In the genomic region with DNA sequence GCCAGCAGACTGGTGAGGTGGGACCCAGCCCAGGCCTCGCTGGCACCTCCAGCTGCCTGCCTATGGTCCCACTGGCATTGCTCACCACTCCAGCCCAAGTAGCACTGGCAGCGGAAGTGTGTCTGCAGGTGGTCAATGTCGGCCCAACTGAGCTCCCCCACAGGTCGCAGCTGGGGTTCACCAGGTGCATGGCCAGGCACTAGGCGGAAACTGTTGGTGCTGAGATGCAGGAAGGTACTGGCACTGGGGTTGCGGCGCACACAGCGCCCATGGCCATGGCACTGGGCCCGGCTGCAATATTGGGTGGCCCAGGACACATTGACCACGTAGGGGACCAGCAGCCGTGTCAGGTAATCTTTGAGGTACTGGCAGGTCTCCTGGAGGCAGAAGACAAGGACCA, we compare ENCODE assay signal across 1 cellular context.
TF ChIP-seq lines count a peak whose summit lies in the region.

No MANE protein-coding gene starts in this region.

TF ChIP-seq in HEK293, 187 proteins besides CTCF, POLR2A, EP300 and RAD21 (continued from another document):
- TF ChIP-seq, protein P1, sequence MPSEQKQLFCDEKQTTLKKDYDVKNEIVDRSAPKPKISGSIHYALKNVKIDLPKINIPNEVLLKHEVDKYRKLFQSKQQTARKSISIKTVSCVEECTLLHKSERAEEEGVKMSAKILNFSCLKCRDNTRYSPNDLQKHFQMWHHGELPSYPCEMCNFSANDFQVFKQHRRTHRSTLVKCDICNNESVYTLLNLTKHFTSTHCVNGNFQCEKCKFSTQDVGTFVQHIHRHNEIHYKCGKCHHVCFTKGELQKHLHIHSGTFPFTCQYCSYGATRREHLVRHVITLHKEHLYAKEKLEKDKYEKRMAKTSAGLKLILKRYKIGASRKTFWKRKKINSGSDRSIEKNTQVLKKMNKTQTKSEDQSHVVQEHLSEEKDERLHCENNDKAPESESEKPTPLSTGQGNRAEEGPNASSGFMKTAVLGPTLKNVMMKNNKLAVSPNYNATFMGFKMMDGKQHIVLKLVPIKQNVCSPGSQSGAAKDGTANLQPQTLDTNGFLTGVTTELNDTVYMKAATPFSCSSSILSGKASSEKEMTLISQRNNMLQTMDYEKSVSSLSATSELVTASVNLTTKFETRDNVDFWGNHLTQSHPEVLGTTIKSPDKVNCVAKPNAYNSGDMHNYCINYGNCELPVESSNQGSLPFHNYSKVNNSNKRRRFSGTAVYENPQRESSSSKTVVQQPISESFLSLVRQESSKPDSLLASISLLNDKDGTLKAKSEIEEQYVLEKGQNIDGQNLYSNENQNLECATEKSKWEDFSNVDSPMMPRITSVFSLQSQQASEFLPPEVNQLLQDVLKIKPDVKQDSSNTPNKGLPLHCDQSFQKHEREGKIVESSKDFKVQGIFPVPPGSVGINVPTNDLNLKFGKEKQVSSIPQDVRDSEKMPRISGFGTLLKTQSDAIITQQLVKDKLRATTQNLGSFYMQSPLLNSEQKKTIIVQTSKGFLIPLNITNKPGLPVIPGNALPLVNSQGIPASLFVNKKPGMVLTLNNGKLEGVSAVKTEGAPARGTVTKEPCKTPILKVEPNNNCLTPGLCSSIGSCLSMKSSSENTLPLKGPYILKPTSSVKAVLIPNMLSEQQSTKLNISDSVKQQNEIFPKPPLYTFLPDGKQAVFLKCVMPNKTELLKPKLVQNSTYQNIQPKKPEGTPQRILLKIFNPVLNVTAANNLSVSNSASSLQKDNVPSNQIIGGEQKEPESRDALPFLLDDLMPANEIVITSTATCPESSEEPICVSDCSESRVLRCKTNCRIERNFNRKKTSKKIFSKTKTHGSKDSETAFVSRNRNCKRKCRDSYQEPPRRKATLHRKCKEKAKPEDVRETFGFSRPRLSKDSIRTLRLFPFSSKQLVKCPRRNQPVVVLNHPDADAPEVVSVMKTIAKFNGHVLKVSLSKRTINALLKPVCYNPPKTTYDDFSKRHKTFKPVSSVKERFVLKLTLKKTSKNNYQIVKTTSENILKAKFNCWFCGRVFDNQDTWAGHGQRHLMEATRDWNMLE (tag by site-specific recombination; conservative IDR thresholded peaks at IDR 0.05; ENCODE audit: low read depth), result no peak
